Comparison of ENCODE assay signal across 25 cellular contexts in the genomic region with DNA sequence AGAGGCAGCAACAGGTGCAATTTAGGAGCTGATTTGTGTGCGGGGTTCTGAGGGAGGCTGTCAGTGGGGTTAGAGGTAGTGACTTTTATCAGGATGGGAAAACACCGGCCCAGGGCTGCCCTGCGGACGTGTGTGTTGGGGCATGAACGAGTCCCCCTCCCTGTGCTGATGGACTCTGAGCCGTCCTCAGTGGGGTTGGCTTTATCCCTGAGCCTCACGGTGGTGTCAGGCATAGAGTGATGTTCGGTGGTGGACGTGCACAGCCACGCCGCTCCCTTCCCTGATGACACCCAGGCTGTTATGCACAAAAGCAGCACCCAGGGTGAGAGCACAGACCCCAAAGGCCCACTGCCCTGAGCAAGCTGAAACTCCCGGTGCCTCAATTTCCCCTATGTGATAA.
DNase-seq lines count a peak whose midpoint lies in the region; ATAC-seq and TF ChIP-seq lines count a peak whose summit lies in the region.
"Had no signal": no experiment of that assay in that cellular context is flagged by ENCODE, and none has a peak within 500 bp of the region (broad histone marks: within the 10 kb centered on the region; RNA-seq: fewer than 3 reads in every experiment).

No MANE protein-coding gene starts in this region.

- H3K36me3 ChIP-seq in heart left ventricle, result no peaks in the 10 kb centered on the region
- H3K36me3 ChIP-seq in osteoblast (ENCODE audit: insufficient read depth, low read length), result no peaks in the 10 kb centered on the region
- H3K36me3 ChIP-seq: HAP-1, neutrophil, SJSA1, tibial nerve had no signal

- peak in 3 of 5 donors; percentile 9 to 41 (median 13) for DNase-seq in heart left ventricle
- no peak for DNase-seq in Right ventricle myocardium superior
- peak; percentile 32 for DNase-seq in ecto neural progenitor cell (ENCODE audit: low spot score)
- peak; percentile 70 for DNase-seq in osteoblast (ENCODE audit: insufficient read length, low spot score, missing footprints)
- peak; percentile 36 for DNase-seq in ureter (ENCODE audit: low spot score)
- no peak for DNase-seq in activated T-helper 2 cell treated with anti-CD3 and anti-CD28 coated beads, Interferon-gamma antibody, Interleukin-2, Interleukin-4, amounts not matched to agents 10 μg/mL and 5 μg/mL and 100 μg/mL, durations not matched to agents 14 hours and 24 hours and 36 hours (ENCODE audit: low spot score)
- no peak for DNase-seq in NCI-H748 (lab: John Stamatoyannopoulos, UW; ENCODE audit: unreplicated experiment)
- DNase-seq: activated CD4-positive, alpha-beta T cell treated with anti-CD3 and anti-CD28 coated beads, Interleukin-2, amount 50 U/mL, for 1 hour; DMS53; effector CD8-positive, alpha-beta T cell; mesendoderm; NCI-H1105 treated with DMSO at 0.1 percent for 48 hours; NCI-H1930; NCI-H524 treated with DMSO at 0.1 percent for 48 hours; small intestine; stimulated activated CD4-positive, alpha-beta T cell treated with anti-CD3 and anti-CD28 coated beads, Interleukin-1b, Interleukin-23, amount 100 ng/mL, for 48 hours; stimulated activated CD8-positive, alpha-beta memory T cell treated with anti-CD3 and anti-CD28 coated beads, Interleukin-4, amount 100 ng/mL, for 48 hours; stimulated activated naive CD8-positive, alpha-beta T cell treated with anti-CD3 and anti-CD28 coated beads, Interleukin-15, amount 100 ng/mL, for 72 hours had no signal

- TF ChIP-seq CTCF in heart left ventricle (IDR thresholded peaks at IDR 0.05), result no peak
- TF ChIP-seq CTCF in osteoblast (IDR thresholded peaks at IDR 0.05; ENCODE audit: extremely low read depth, low read depth, low read length), result no peak

- ATAC-seq in heart left ventricle, result no peak
- ATAC-seq in Right ventricle myocardium superior (ENCODE audit: poor library complexity), result no peak
- no peak for ATAC-seq in HG02798 (IDR thresholded peaks at IDR 0.05; ENCODE audit: poor library complexity, unreplicated experiment)
- ATAC-seq: body of pancreas; K562; stimulated activated naive CD8-positive, alpha-beta T cell treated with anti-CD3 and anti-CD28 coated beads, Interleukin-15, amount 100 ng/mL, for 72 hours had no signal

- no peaks in the 10 kb centered on the region for H3K79me2 ChIP-seq in osteoblast (ENCODE audit: insufficient read depth, low read length)

- H3K4me2 ChIP-seq in osteoblast (ENCODE audit: insufficient read depth, low read length), result no peak overlapping the region

- H3K36me3 Mint-ChIP-seq in activated T-helper 2 cell treated with anti-CD3 and anti-CD28 coated beads, Interferon-gamma antibody, Interleukin-2, Interleukin-4, amounts not matched to agents 10 μg/mL and 5 μg/mL and 100 μg/mL, durations not matched to agents 14 hours and 24 hours and 36 hours (ENCODE audit: low read depth), result no peaks in the 10 kb centered on the region

- no peaks in the 10 kb centered on the region for H3K4me1 Mint-ChIP-seq in activated T-helper 2 cell treated with anti-CD3 and anti-CD28 coated beads, Interferon-gamma antibody, Interleukin-2, Interleukin-4, amounts not matched to agents 10 μg/mL and 5 μg/mL and 100 μg/mL, durations not matched to agents 14 hours and 24 hours and 36 hours (ENCODE audit: low read depth)
- H3K4me1 Mint-ChIP-seq: stimulated activated naive CD8-positive, alpha-beta T cell treated with anti-CD3 and anti-CD28 coated beads, Interleukin-15, amount 100 ng/mL, for 72 hours had no signal

- H3K27ac Mint-ChIP-seq in activated T-helper 2 cell treated with anti-CD3 and anti-CD28 coated beads, Interferon-gamma antibody, Interleukin-2, Interleukin-4, amounts not matched to agents 10 μg/mL and 5 μg/mL and 100 μg/mL, durations not matched to agents 14 hours and 24 hours and 36 hours, result no peak overlapping the region
- H3K27ac Mint-ChIP-seq: stimulated activated naive CD8-positive, alpha-beta T cell treated with anti-CD3 and anti-CD28 coated beads, Interleukin-15, amount 100 ng/mL, for 72 hours had no signal

- no peak overlapping the region for H2AFZ ChIP-seq in osteoblast (ENCODE audit: low read length)

- H3K27ac ChIP-seq in heart left ventricle (peak overlapping the region in 4 of 12 donors; percentile 47 to 82 (median 70)), osteoblast (ENCODE audit: low read depth, low read length) (no peak overlapping the region)
- H3K27ac ChIP-seq: body of pancreas, neutrophil, SJSA1, tibial nerve had no signal

- 79 to 83% (median 81%) methylated on average over 4 to 12 of the region's 12 CpGs for WGBS in heart left ventricle, 4 donors

- H3K4me3 ChIP-seq in heart left ventricle, result no peak overlapping the region
- no peak overlapping the region for H3K4me3 ChIP-seq in osteoblast (ENCODE audit: insufficient read depth, low read length)
- H3K4me3 ChIP-seq: body of pancreas, HAP-1, K562, SJSA1, tibial nerve had no signal

- no peak overlapping the region for H3K4me3 Mint-ChIP-seq in activated T-helper 2 cell treated with anti-CD3 and anti-CD28 coated beads, Interferon-gamma antibody, Interleukin-2, Interleukin-4, amounts not matched to agents 10 μg/mL and 5 μg/mL and 100 μg/mL, durations not matched to agents 14 hours and 24 hours and 36 hours (ENCODE audit: low read depth)
- H3K4me3 Mint-ChIP-seq: stimulated activated naive CD8-positive, alpha-beta T cell treated with anti-CD3 and anti-CD28 coated beads, Interleukin-15, amount 100 ng/mL, for 72 hours had no signal

- intact Hi-C loops in heart left ventricle (cut with DNase I), result no loop called here
- intact Hi-C loops in Right ventricle myocardium superior (cut with DNase I), result no loop called here
- intact Hi-C loops in activated T-helper 2 cell treated with anti-CD3 and anti-CD28 coated beads, Interferon-gamma antibody, Interleukin-2, Interleukin-4, amounts not matched to agents 10 μg/mL and 5 μg/mL and 100 μg/mL, durations not matched to agents 14 hours and 24 hours and 36 hours (cut with micrococcal nuclease), result no loop called here

- no peaks in the 10 kb centered on the region for H3K9me3 Mint-ChIP-seq in activated T-helper 2 cell treated with anti-CD3 and anti-CD28 coated beads, Interferon-gamma antibody, Interleukin-2, Interleukin-4, amounts not matched to agents 10 μg/mL and 5 μg/mL and 100 μg/mL, durations not matched to agents 14 hours and 24 hours and 36 hours
- H3K9me3 Mint-ChIP-seq: stimulated activated naive CD8-positive, alpha-beta T cell treated with anti-CD3 and anti-CD28 coated beads, Interleukin-15, amount 100 ng/mL, for 72 hours had no signal

- H3K9me3 ChIP-seq in heart left ventricle (no peaks in the 10 kb centered on the region), osteoblast (ENCODE audit: low read depth, low read length) (no peaks in the 10 kb centered on the region)
- H3K9me3 ChIP-seq: body of pancreas, HAP-1, neutrophil, tibial nerve had no signal

- H4K20me1 ChIP-seq in osteoblast (ENCODE audit: insufficient read depth, low read length), result no peaks in the 10 kb centered on the region

- peaks cover 0 to 14% (median 0%) of the 10 kb centered on the region in 9 donors for H3K27me3 ChIP-seq in heart left ventricle
- H3K27me3 ChIP-seq in osteoblast (ENCODE audit: insufficient read depth, low read length), result no peaks in the 10 kb centered on the region
- H3K27me3 ChIP-seq: body of pancreas, neutrophil, SJSA1, tibial nerve had no signal

- no peaks in the 10 kb centered on the region for H3K27me3 Mint-ChIP-seq in activated T-helper 2 cell treated with anti-CD3 and anti-CD28 coated beads, Interferon-gamma antibody, Interleukin-2, Interleukin-4, amounts not matched to agents 10 μg/mL and 5 μg/mL and 100 μg/mL, durations not matched to agents 14 hours and 24 hours and 36 hours (ENCODE audit: low read depth)

- H3K4me1 ChIP-seq in heart left ventricle, result peaks cover 0 to 17% (median 0%) of the 10 kb centered on the region in 12 donors
- H3K4me1 ChIP-seq in osteoblast (ENCODE audit: insufficient read depth, low read length), result no peaks in the 10 kb centered on the region
- H3K4me1 ChIP-seq: body of pancreas, HAP-1, SJSA1 had no signal

- no peak for TF ChIP-seq POLR2A in heart left ventricle (IDR thresholded peaks at IDR 0.05)

Comparison
In these comparisons a context has a peak if more than half of its experiments do, and no peak if none do; other contexts are left out.
1. DNase-seq: peak in heart left ventricle (3 of 5), ecto neural progenitor cell (single experiment), osteoblast (single experiment) and ureter (single experiment); none in Right ventricle myocardium superior (single experiment), activated T-helper 2 cell treated with anti-CD3 and anti-CD28 coated beads, Interferon-gamma antibody, Interleukin-2, Interleukin-4, amounts not matched to agents 10 μg/mL and 5 μg/mL and 100 μg/mL, durations not matched to agents 14 hours and 24 hours and 36 hours (single experiment) and NCI-H748 (single experiment).